15 cellular contexts compared by ENCODE assay signal in genomic region chr11:112776834-112777793, GRCh38.
DNase-seq lines count a peak whose midpoint lies in the region; ATAC-seq and TF ChIP-seq lines count a peak whose summit lies in the region.
"Had no signal": no experiment of that assay in that cellular context is flagged by ENCODE, and none has a peak within 500 bp of the region (broad histone marks: within the 10 kb centered on the region; RNA-seq: fewer than 3 reads in every experiment).

No MANE protein-coding gene starts in this region.

- no peaks in the 10 kb centered on the region for H3K36me3 ChIP-seq in GM23338 (ENCODE audit: insufficient read depth)
- no peaks in the 10 kb centered on the region for H3K36me3 ChIP-seq in cardiac muscle cell
- no peaks in the 10 kb centered on the region for H3K36me3 ChIP-seq in neuronal stem cell (replicated peaks in 1 of 2; ENCODE audit: control insufficient read depth in 2 of 2, insufficient read depth in 2 of 2, low read length in 2 of 2)
- H3K36me3 ChIP-seq: esophagus muscularis mucosa, uterus had no signal

- H3K27me3 Mint-ChIP-seq in GM23338 (ENCODE audit: insufficient read depth, low read depth, poor library complexity): peaks cover 7% of the 10 kb centered on the region
- H3K27me3 Mint-ChIP-seq in activated CD8-positive, alpha-beta T cell treated with anti-CD3 and anti-CD28 coated beads, Interleukin-2, amount 10 ng/mL, durations not matched to agents 7 days and 5 days (ENCODE audit: low read depth): no peaks in the 10 kb centered on the region

- no peak overlapping the region for H2BK5ac ChIP-seq in neuronal stem cell (ENCODE audit: low read length)

- no peak overlapping the region for H3K27ac ChIP-seq in GM23338 (ENCODE audit: low read depth)
- H3K27ac ChIP-seq in cardiac muscle cell: peak overlapping the region; percentile 78
- no peak overlapping the region for H3K27ac ChIP-seq in neuronal stem cell (replicated peaks; ENCODE audit: low read length)
- H3K27ac ChIP-seq: esophagus muscularis mucosa, uterus had no signal

- 0 out of 3 replicates have a peak, but pooled peaks cover 2% of the 10 kb centered on the region for H3K4me1 Mint-ChIP-seq in GM23338
- peaks cover under 1% of the 10 kb centered on the region for H3K4me1 Mint-ChIP-seq in activated CD8-positive, alpha-beta T cell treated with anti-CD3 and anti-CD28 coated beads, Interleukin-2, amount 10 ng/mL, durations not matched to agents 7 days and 5 days (ENCODE audit: low read depth)
- H3K4me1 Mint-ChIP-seq: stimulated activated naive CD8-positive, alpha-beta T cell treated with anti-CD3 and anti-CD28 coated beads, Interleukin-15, amount 100 ng/mL, for 72 hours had no signal

- no peaks in the 10 kb centered on the region; the same call in 1 of the 2 replicates for H3K9me2 ChIP-seq in GM23338 (ENCODE audit: insufficient read depth)

- H3K36me3 Mint-ChIP-seq in GM23338 (ENCODE audit: low read depth): no peaks in the 10 kb centered on the region
- H3K36me3 Mint-ChIP-seq in activated CD8-positive, alpha-beta T cell treated with anti-CD3 and anti-CD28 coated beads, Interleukin-2, amount 10 ng/mL, durations not matched to agents 7 days and 5 days (ENCODE audit: low read depth): no peaks in the 10 kb centered on the region

- H2BK12ac ChIP-seq in neuronal stem cell (ENCODE audit: low read length): no peak overlapping the region

- POLR2A ChIA-PET in activated CD8-positive, alpha-beta T cell treated with anti-CD3 and anti-CD28 coated beads, Interleukin-2, amount 10 ng/mL, durations not matched to agents 7 days and 5 days (lab: Charles Lee): no interaction called here

- H3K4me1 ChIP-seq in GM23338 (ENCODE audit: insufficient read depth): no peaks in the 10 kb centered on the region
- H3K4me1 ChIP-seq in cardiac muscle cell (ENCODE audit: low read depth): peaks cover 36% of the 10 kb centered on the region
- H3K4me1 ChIP-seq in neuronal stem cell (ENCODE audit: control insufficient read depth in 2 of 2, insufficient read depth in 1 of 2, low read depth in 1 of 2, low read length in 2 of 2): no peaks in the 10 kb centered on the region
- H3K4me1 ChIP-seq: uterus had no signal

- no peak overlapping the region for H4K8ac ChIP-seq in neuronal stem cell (ENCODE audit: low read depth, low read length)

- H3K27ac Mint-ChIP-seq in GM23338: no peak overlapping the region
- no peak overlapping the region for H3K27ac Mint-ChIP-seq in activated CD8-positive, alpha-beta T cell treated with anti-CD3 and anti-CD28 coated beads, Interleukin-2, amount 10 ng/mL, durations not matched to agents 7 days and 5 days
- H3K27ac Mint-ChIP-seq: stimulated activated naive CD8-positive, alpha-beta T cell treated with anti-CD3 and anti-CD28 coated beads, Interleukin-15, amount 100 ng/mL, for 72 hours had no signal

- no CpG with 5 or more reads among the region's 20 CpGs for WGBS in neuronal stem cell (ENCODE audit: extremely low coverage in 2 of 2, insufficient read length in 2 of 2, insufficient replicate concordance in 1 of 2), 2 donors

- H2BK15ac ChIP-seq in neuronal stem cell (ENCODE audit: low read length): no peak overlapping the region

- ATAC-seq in GM23338 (peak; percentile 33; the same call in 2 of the 3 replicates), GM19328 (IDR thresholded peaks at IDR 0.05; ENCODE audit: unreplicated experiment) (no peak)
- no peak for ATAC-seq in activated CD8-positive, alpha-beta T cell treated with anti-CD3 and anti-CD28 coated beads, Interleukin-2, amount 10 ng/mL, durations not matched to agents 7 days and 5 days
- ATAC-seq: stimulated activated naive CD8-positive, alpha-beta T cell treated with anti-CD3 and anti-CD28 coated beads, Interleukin-15, amount 100 ng/mL, for 72 hours had no signal

- H2AFZ ChIP-seq in GM23338: no peak overlapping the region
- no peak overlapping the region for H2AFZ ChIP-seq in neuronal stem cell (ENCODE audit: low read length)

- no peak overlapping the region for H2AK5ac ChIP-seq in neuronal stem cell (ENCODE audit: low read depth, low read length)

- DNase-seq in GM23338 (ENCODE audit: low spot score) (no peak), NCI-H774 (lab: John Stamatoyannopoulos, UW) (peak; percentile 15), cardiac muscle cell (ENCODE audit: low read depth in 1 of 2, low spot score in 1 of 2) (peak; percentile 55 to 71), neuronal stem cell (ENCODE audit: low spot score) (no peak), NCI-H526 treated with DMSO at 0.1 percent for 48 hours (lab: John Stamatoyannopoulos, UW) (no peak), dermis blood vessel endothelial cell (no peak)
- no peak for DNase-seq in activated CD8-positive, alpha-beta T cell treated with anti-CD3 and anti-CD28 coated beads, Interleukin-2, amount 10 ng/mL, durations not matched to agents 7 days and 5 days
- DNase-seq: activated CD8-positive, alpha-beta memory T cell treated with anti-CD3 and anti-CD28 coated beads for 24 hours; activated effector memory CD4-positive, alpha-beta T cell treated with anti-CD3 and anti-CD28 coated beads, Interleukin-2, amount 50 U/mL, for 16 hours; HCEC 1CT; MM.1S; stimulated activated naive CD8-positive, alpha-beta T cell treated with anti-CD3 and anti-CD28 coated beads, Interleukin-15, amount 100 ng/mL, for 72 hours; uterus had no signal

- H3K23ac ChIP-seq in neuronal stem cell (ENCODE audit: low read depth, low read length, poor library complexity): no peak overlapping the region

- no peak overlapping the region for H3K4me3 Mint-ChIP-seq in GM23338
- H3K4me3 Mint-ChIP-seq in activated CD8-positive, alpha-beta T cell treated with anti-CD3 and anti-CD28 coated beads, Interleukin-2, amount 10 ng/mL, durations not matched to agents 7 days and 5 days: no peak overlapping the region
- H3K4me3 Mint-ChIP-seq: stimulated activated naive CD8-positive, alpha-beta T cell treated with anti-CD3 and anti-CD28 coated beads, Interleukin-15, amount 100 ng/mL, for 72 hours had no signal

- H3K4me3 ChIP-seq in GM23338 (no peak overlapping the region), cardiac muscle cell (no peak overlapping the region), neuronal stem cell (ENCODE audit: low read length in 2 of 2) (no peak overlapping the region)
- H3K4me3 ChIP-seq: esophagus muscularis mucosa, uterus had no signal

- no peaks in the 10 kb centered on the region; the same call in 2 of the 3 replicates for H3K9me3 Mint-ChIP-seq in GM23338
- no peaks in the 10 kb centered on the region for H3K9me3 Mint-ChIP-seq in activated CD8-positive, alpha-beta T cell treated with anti-CD3 and anti-CD28 coated beads, Interleukin-2, amount 10 ng/mL, durations not matched to agents 7 days and 5 days (ENCODE audit: insufficient read depth)
- H3K9me3 Mint-ChIP-seq: stimulated activated naive CD8-positive, alpha-beta T cell treated with anti-CD3 and anti-CD28 coated beads, Interleukin-15, amount 100 ng/mL, for 72 hours had no signal

- peak overlapping the region; percentile 32 for H3K18ac ChIP-seq in neuronal stem cell (ENCODE audit: low read length)

- H4K91ac ChIP-seq in neuronal stem cell (ENCODE audit: low read depth, low read length, poor library complexity): no peak overlapping the region

- TF ChIP-seq CTCF in GM23338 (conservative IDR thresholded peaks at IDR 0.05; ENCODE audit: low read depth in 2 of 2) (no peak), cardiac muscle cell (IDR thresholded peaks at IDR 0.05; ENCODE audit: low read depth, low read length) (no peak)

- no peak overlapping the region for H3K14ac ChIP-seq in neuronal stem cell (ENCODE audit: low read length)

- H3K4me2 ChIP-seq in GM23338: no peak overlapping the region
- no peak overlapping the region for H3K4me2 ChIP-seq in neuronal stem cell (ENCODE audit: insufficient read depth, low read length, poor library complexity, severe bottlenecking)

- H3K9me3 ChIP-seq in cardiac muscle cell (ENCODE audit: low read depth): no peaks in the 10 kb centered on the region
- no peaks in the 10 kb centered on the region for H3K9me3 ChIP-seq in neuronal stem cell (replicated peaks in 1 of 2; ENCODE audit: control insufficient read depth in 2 of 2, insufficient read depth in 1 of 2, low read depth in 1 of 2, low read length in 2 of 2)
- H3K9me3 ChIP-seq: esophagus muscularis mucosa, uterus had no signal

- no peak overlapping the region for H3K9ac ChIP-seq in neuronal stem cell (ENCODE audit: low read depth, low read length, poor library complexity)

- no peak overlapping the region for H3K4ac ChIP-seq in neuronal stem cell (ENCODE audit: low read length)

- no peaks in the 10 kb centered on the region for H3F3A ChIP-seq in GM23338 (replicated peaks; ENCODE audit: low read depth)

- H2BK120ac ChIP-seq in neuronal stem cell (ENCODE audit: low read depth, low read length): no peak overlapping the region

- no peaks in the 10 kb centered on the region for H4K20me1 ChIP-seq in GM23338 (replicated peaks; ENCODE audit: insufficient read depth)

- H3K79me2 ChIP-seq in GM23338 (replicated peaks; ENCODE audit: insufficient read depth): no peaks in the 10 kb centered on the region

- no peaks in the 10 kb centered on the region for H3K27me3 ChIP-seq in GM23338 (ENCODE audit: insufficient read depth)
- H3K27me3 ChIP-seq in cardiac muscle cell: no peaks in the 10 kb centered on the region
- no peaks in the 10 kb centered on the region for H3K27me3 ChIP-seq in neuronal stem cell (ENCODE audit: control insufficient read depth in 3 of 3, insufficient read depth in 3 of 3, low read depth in 1 of 3, low read length in 3 of 3)
- H3K27me3 ChIP-seq: esophagus muscularis mucosa, uterus had no signal

- no peaks in the 10 kb centered on the region for H3K79me1 ChIP-seq in neuronal stem cell (ENCODE audit: low read depth, low read length)

- CTCF ChIA-PET in activated CD8-positive, alpha-beta T cell treated with anti-CD3 and anti-CD28 coated beads, Interleukin-2, amount 10 ng/mL, durations not matched to agents 7 days and 5 days (lab: Charles Lee): no interaction called here

Comparison
In these comparisons a context has a peak if more than half of its experiments do, and no peak if none do; other contexts are left out.
1. DNase-seq: peak in NCI-H774 (single experiment) and cardiac muscle cell (2 of 2); none in GM23338 (single experiment), neuronal stem cell (single experiment), NCI-H526 treated with DMSO at 0.1 percent for 48 hours (single experiment), dermis blood vessel endothelial cell (single experiment) and activated CD8-positive, alpha-beta T cell treated with anti-CD3 and anti-CD28 coated beads, Interleukin-2, amount 10 ng/mL, durations not matched to agents 7 days and 5 days (single experiment).